ENCODE assay signal across 8 cellular contexts in the genomic region with DNA sequence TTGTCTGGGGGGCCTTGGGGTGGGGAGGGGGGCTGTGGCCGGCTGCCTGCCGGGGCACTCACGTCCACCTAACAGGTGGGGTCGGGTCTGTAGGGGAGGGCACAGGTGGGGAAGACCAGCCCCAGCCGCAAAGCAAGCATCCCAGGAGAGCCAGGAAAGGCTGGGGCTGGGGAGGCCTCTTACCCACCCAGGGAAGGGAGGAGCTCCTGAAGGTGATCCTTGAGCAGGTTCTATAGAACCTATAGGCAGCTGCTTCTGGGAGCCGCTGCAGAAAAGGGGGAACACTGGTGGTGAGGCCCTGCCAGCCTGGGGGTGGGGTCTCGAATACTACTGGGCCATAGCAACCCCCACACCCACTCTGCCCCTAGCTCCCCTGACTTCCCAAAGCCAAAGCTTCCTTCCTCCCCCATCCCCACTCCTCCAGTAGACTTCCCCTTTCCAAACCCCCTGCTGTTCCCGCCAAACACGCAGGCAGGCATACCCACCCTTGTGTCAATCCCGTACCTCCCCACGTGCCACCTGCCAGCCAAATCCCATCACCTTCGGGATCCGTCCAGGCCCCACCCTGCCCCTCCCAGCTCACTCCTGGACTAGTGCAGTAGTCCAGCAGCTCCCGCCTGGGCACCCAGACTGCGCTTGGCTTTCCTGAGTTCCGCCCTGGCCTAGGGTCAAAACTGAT. TPM values are rescaled to one million over a fixed set of nuclear protein-coding genes. Genes with fewer than 3 reads are reported as not detected.
DNase-seq lines count a peak whose midpoint lies in the region; ATAC-seq and TF ChIP-seq lines count a peak whose summit lies in the region.

No MANE protein-coding gene starts in this region.

- peak overlapping the region; percentile 85 for H3K18ac ChIP-seq in neuronal stem cell (ENCODE audit: low read length)

- peak overlapping the region; percentile 27 for H2BK15ac ChIP-seq in neuronal stem cell (ENCODE audit: low read length)

- H3K36me3 ChIP-seq in neuronal stem cell (replicated peaks in 1 of 2; ENCODE audit: control insufficient read depth in 2 of 2, insufficient read depth in 2 of 2, low read length in 2 of 2) = no peaks in the 10 kb centered on the region

- H3K36me3 Mint-ChIP-seq in dendritic cell treated with granulocyte-macrophage colony-stimulating factor and Interleukin-4, amounts not matched to agents 40 ng/mL and 50 ng/mL, for 4 days (ENCODE audit: low read depth) = peaks cover 45% of the 10 kb centered on the region

- peaks cover 70% of the 10 kb centered on the region for H3K4me1 Mint-ChIP-seq in dendritic cell treated with granulocyte-macrophage colony-stimulating factor and Interleukin-4, amounts not matched to agents 40 ng/mL and 50 ng/mL, for 4 days (ENCODE audit: low read depth)

- no peak overlapping the region for H2AFZ ChIP-seq in neuronal stem cell (ENCODE audit: low read length)

- TF ChIP-seq CTCF in C4-2B (conservative IDR thresholded peaks at IDR 0.05) = no peak

- DNase-seq in NCI-H2171 treated with DMSO at 0.1 percent for 48 hours (lab: John Stamatoyannopoulos, UW) (peak; percentile 65), neuronal stem cell (ENCODE audit: low spot score) (no peak), HCEC 1CT (no peak), NCI-H510A (lab: John Stamatoyannopoulos, UW) (no peak)

- no peak overlapping the region for H3K23ac ChIP-seq in neuronal stem cell (ENCODE audit: low read depth, low read length, poor library complexity)

- H3K4me3 Mint-ChIP-seq in dendritic cell treated with granulocyte-macrophage colony-stimulating factor and Interleukin-4, amounts not matched to agents 40 ng/mL and 50 ng/mL, for 4 days = peak overlapping the region; percentile 82

- H3K9me3 ChIP-seq in neuronal stem cell (replicated peaks in 1 of 2; ENCODE audit: control insufficient read depth in 2 of 2, insufficient read depth in 1 of 2, low read depth in 1 of 2, low read length in 2 of 2) = no peaks in the 10 kb centered on the region

- H3K27ac ChIP-seq in C4-2B = peak overlapping the region; percentile 51
- H3K27ac ChIP-seq in neuronal stem cell (replicated peaks; ENCODE audit: low read length) = no peak overlapping the region

- peaks cover 7 to 64% (median 22%) of the 10 kb centered on the region in 3 experiments for H3K27me3 ChIP-seq in neuronal stem cell (ENCODE audit: control insufficient read depth in 3 of 3, insufficient read depth in 3 of 3, low read depth in 1 of 3, low read length in 3 of 3)

- no peaks in the 10 kb centered on the region for H3K27me3 Mint-ChIP-seq in dendritic cell treated with granulocyte-macrophage colony-stimulating factor and Interleukin-4, amounts not matched to agents 40 ng/mL and 50 ng/mL, for 4 days

- H3K4ac ChIP-seq in neuronal stem cell (ENCODE audit: low read length) = no peak overlapping the region

- H3K4me3 ChIP-seq in neuronal stem cell (ENCODE audit: low read length in 2 of 2) = no peak overlapping the region

- H4K8ac ChIP-seq in neuronal stem cell (ENCODE audit: low read depth, low read length) = no peak overlapping the region

- H3K14ac ChIP-seq in neuronal stem cell (ENCODE audit: low read length) = no peak overlapping the region

- H3K9ac ChIP-seq in neuronal stem cell (ENCODE audit: low read depth, low read length, poor library complexity) = no peak overlapping the region

- H3K27ac Mint-ChIP-seq in dendritic cell treated with granulocyte-macrophage colony-stimulating factor and Interleukin-4, amounts not matched to agents 40 ng/mL and 50 ng/mL, for 4 days = peak overlapping the region; percentile 97

- intact Hi-C loops in dendritic cell treated with granulocyte-macrophage colony-stimulating factor and Interleukin-4, amounts not matched to agents 40 ng/mL and 50 ng/mL, for 4 days (cut with micrococcal nuclease) = no loop called here

- H3K4me2 ChIP-seq in neuronal stem cell (ENCODE audit: insufficient read depth, low read length, poor library complexity, severe bottlenecking) = no peak overlapping the region

- no CpG with 5 or more reads among the region's 16 CpGs for WGBS in neuronal stem cell (ENCODE audit: extremely low coverage in 2 of 2, insufficient read length in 2 of 2, insufficient replicate concordance in 1 of 2), 2 donors

- H2BK12ac ChIP-seq in neuronal stem cell (ENCODE audit: low read length) = no peak overlapping the region

- H2BK5ac ChIP-seq in neuronal stem cell (ENCODE audit: low read length) = peak overlapping the region; percentile 39

- H4K91ac ChIP-seq in neuronal stem cell (ENCODE audit: low read depth, low read length, poor library complexity) = no peak overlapping the region

- ATAC-seq in HG02642 (IDR thresholded peaks at IDR 0.05; ENCODE audit: poor library complexity, unreplicated experiment) (no peak), GM18520 (IDR thresholded peaks at IDR 0.05; ENCODE audit: unreplicated experiment) (no peak)

- no peak overlapping the region for H2BK120ac ChIP-seq in neuronal stem cell (ENCODE audit: low read depth, low read length)

- peak overlapping the region; percentile 12 for H2AK5ac ChIP-seq in neuronal stem cell (ENCODE audit: low read depth, low read length)

- peaks cover 55 to 62% of the 10 kb centered on the region in 2 donors for H3K4me1 ChIP-seq in neuronal stem cell (ENCODE audit: control insufficient read depth in 2 of 2, insufficient read depth in 1 of 2, low read depth in 1 of 2, low read length in 2 of 2)

- H3K79me1 ChIP-seq in neuronal stem cell (ENCODE audit: low read depth, low read length) = peaks cover 21% of the 10 kb centered on the region

- no peaks in the 10 kb centered on the region for H3K9me3 Mint-ChIP-seq in dendritic cell treated with granulocyte-macrophage colony-stimulating factor and Interleukin-4, amounts not matched to agents 40 ng/mL and 50 ng/mL, for 4 days

RNA-seq across cellular contexts. Expression of a gene that starts 5.6 kb away (rescaled TPM):
- 12.8 TPM for polyA plus RNA-seq in neuronal stem cell (2013, experiment 1 of 2)
- 12.5 TPM for polyA plus RNA-seq in neuronal stem cell (2013, experiment 2 of 2)

RNA-seq across cellular contexts. Expression of a gene that starts 9.5 kb away (rescaled TPM):
- 15.0 TPM for polyA plus RNA-seq in neuronal stem cell (2013, experiment 1 of 2)
- polyA plus RNA-seq in neuronal stem cell (2013, experiment 2 of 2) = 16.5 TPM

RNA-seq across cellular contexts. Expression of a gene that starts 27.5 kb away (rescaled TPM):
- 44.4 TPM for polyA plus RNA-seq in neuronal stem cell (2013, experiment 1 of 2)
- 44.1 TPM for polyA plus RNA-seq in neuronal stem cell (2013, experiment 2 of 2)

RNA-seq across cellular contexts. Expression of a gene that starts 45.7 kb away (rescaled TPM):
- 0.79 TPM for polyA plus RNA-seq in neuronal stem cell (2013, experiment 1 of 2)
- polyA plus RNA-seq in neuronal stem cell (2013, experiment 2 of 2) = 0.80 TPM

RNA-seq across cellular contexts. Expression of a gene that starts 47.4 kb away (rescaled TPM):
- polyA plus RNA-seq in neuronal stem cell (2013, experiment 1 of 2) = 4.4 TPM
- polyA plus RNA-seq in neuronal stem cell (2013, experiment 2 of 2) = 3.8 TPM
